ENCODE assay signal across 22 cellular contexts in the genomic region with DNA sequence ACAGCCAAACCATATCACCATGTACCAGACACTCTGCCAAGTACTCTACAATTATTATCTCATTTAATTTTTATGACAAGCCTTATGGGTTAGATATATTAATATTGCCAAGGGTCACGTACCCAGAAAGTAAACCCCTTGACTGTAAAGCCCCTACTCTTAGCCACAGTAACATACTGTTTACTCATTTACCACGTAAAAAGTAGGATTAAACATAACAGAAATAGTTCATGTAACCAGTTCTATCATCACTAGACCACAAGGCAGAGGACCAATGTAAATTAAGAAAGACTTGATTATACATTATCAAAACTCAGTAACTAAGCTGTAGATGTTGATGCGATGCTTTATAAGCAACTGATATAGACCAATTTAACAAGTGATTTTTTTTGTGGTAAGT.
DNase-seq lines count a peak whose midpoint lies in the region; ATAC-seq lines count a peak whose summit lies in the region.
"Had no signal": no experiment of that assay in that cellular context is flagged by ENCODE, and none has a peak within 500 bp of the region (broad histone marks: within the 10 kb centered on the region; RNA-seq: fewer than 3 reads in every experiment).

No MANE protein-coding gene starts in this region.

- DNase-seq in activated CD4-positive, alpha-beta T cell treated with anti-CD3 and anti-CD28 coated beads, Interleukin-2, amount 50 U/mL, for 4 hours = no peak
- DNase-seq in stimulated activated naive CD4-positive, alpha-beta T cell (lab: John Stamatoyannopoulos, UW) = no peak
- DNase-seq: AML-193, Caco-2, HFFc6, NCI-H1092 treated with DMSO at 0.1 percent for 48 hours, NCI-H1694, NCI-H2107, NCI-H226, NCI-H774, Peyer's patch, Right ventricle myocardium superior, SK-N-SH, T-helper 1 cell had no signal

- ATAC-seq in GM18519 (IDR thresholded peaks at IDR 0.05; ENCODE audit: low FRiP score, unreplicated experiment) (peak; percentile 9), GM19467 (IDR thresholded peaks at IDR 0.05; ENCODE audit: unreplicated experiment) (peak; percentile 41), HG02973 (IDR thresholded peaks at IDR 0.05; ENCODE audit: unreplicated experiment) (peak; percentile 20), HG03571 (IDR thresholded peaks at IDR 0.05; ENCODE audit: unreplicated experiment) (peak; percentile 26), HG03565 (IDR thresholded peaks at IDR 0.05; ENCODE audit: unreplicated experiment) (no peak), HG03175 (IDR thresholded peaks at IDR 0.05; ENCODE audit: unreplicated experiment) (no peak)
- ATAC-seq: A549, K562 had no signal

Comparison
In these comparisons a context has a peak if more than half of its experiments do, and no peak if none do; other contexts are left out.
1. ATAC-seq: peak in GM18519 (single experiment), GM19467 (single experiment), HG02973 (single experiment) and HG03571 (single experiment); none in HG03565 (single experiment) and HG03175 (single experiment).